ENCODE assay signal across 20 cellular contexts in the genomic region with DNA sequence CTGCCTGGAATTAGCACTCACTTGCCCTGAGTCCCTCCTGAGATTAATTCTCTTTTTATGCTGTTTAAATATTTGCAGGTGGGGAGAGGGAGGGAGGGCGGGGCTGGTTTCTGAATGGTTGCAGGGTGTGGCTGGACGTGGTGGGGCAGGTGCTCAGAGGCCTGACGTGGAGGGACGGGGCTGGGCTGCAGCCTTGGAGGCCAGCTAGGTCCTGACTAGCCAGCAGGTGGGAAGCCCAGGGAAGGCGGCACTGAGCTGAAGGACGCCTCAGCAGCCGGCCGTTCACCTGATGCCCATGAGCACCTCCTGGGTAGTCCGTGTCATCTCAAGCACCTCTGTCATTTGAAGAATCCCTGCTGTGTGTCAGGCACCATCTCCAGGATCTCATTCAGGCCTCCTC. TPM values are rescaled to one million over a fixed set of nuclear protein-coding genes. Genes with fewer than 3 reads are reported as not detected.
DNase-seq lines count a peak whose midpoint lies in the region; ATAC-seq and TF ChIP-seq lines count a peak whose summit lies in the region.
"Had no signal": no experiment of that assay in that cellular context is flagged by ENCODE, and none has a peak within 500 bp of the region (broad histone marks: within the 10 kb centered on the region; RNA-seq: fewer than 3 reads in every experiment).

No MANE protein-coding gene starts in this region.

- H3K4me3 Mint-ChIP-seq in naive thymus-derived CD4-positive, alpha-beta T cell, result no peak overlapping the region
- H3K4me3 Mint-ChIP-seq in endodermal cell, result no peak overlapping the region
- H3K4me3 Mint-ChIP-seq: activated naive CD4-positive, alpha-beta T cell treated with anti-CD3 and anti-CD28 coated beads, Interleukin-2, amount 50 U/mL, for 24 hours; CD8-positive, alpha-beta T cell; immature natural killer cell; neural progenitor cell had no signal

- no peaks in the 10 kb centered on the region for H3K9me3 ChIP-seq in right cardiac atrium (ENCODE audit: control insufficient read depth, low read length)
- H3K9me3 ChIP-seq in naive thymus-derived CD4-positive, alpha-beta T cell (ENCODE audit: control insufficient read depth in 2 of 3, low read length in 3 of 3), result no peaks in the 10 kb centered on the region
- H3K9me3 ChIP-seq in endodermal cell (ENCODE audit: control insufficient read depth, low read length), result no peaks in the 10 kb centered on the region
- no peaks in the 10 kb centered on the region for H3K9me3 ChIP-seq in WERI-Rb-1 (ENCODE audit: severe bottlenecking)
- H3K9me3 ChIP-seq: esophagus muscularis mucosa, MG63 had no signal

- intact Hi-C loops in right cardiac atrium (cut with DNase I), result no loop called here
- intact Hi-C loops in left ventricle myocardium superior (cut with micrococcal nuclease), result no loop called here
- intact Hi-C loops in left colon (cut with DNase I, micrococcal nuclease), result no loop called here
- intact Hi-C loops in naive thymus-derived CD4-positive, alpha-beta T cell (cut with micrococcal nuclease), result no loop called here

- TF ChIP-seq CTCF in endodermal cell (conservative IDR thresholded peaks at IDR 0.05), result no peak
- TF ChIP-seq CTCF in WERI-Rb-1 (IDR thresholded peaks at IDR 0.05; ENCODE audit: low read depth, low read length), result no peak

- CTCF ChIA-PET in naive thymus-derived CD4-positive, alpha-beta T cell (lab: Charles Lee), result interaction anchor here (1.0 to 1.1 kb wide), 2 partner anchors 15 kb away, joined by 3 to 4 read pairs; no protein-coding TSS in a partner anchor

- peaks cover 0 to 6% (median 0%) of the 10 kb centered on the region in 7 donors for H3K4me1 Mint-ChIP-seq in naive thymus-derived CD4-positive, alpha-beta T cell
- peaks cover 10% of the 10 kb centered on the region for H3K4me1 Mint-ChIP-seq in endodermal cell
- H3K4me1 Mint-ChIP-seq: activated naive CD4-positive, alpha-beta T cell treated with anti-CD3 and anti-CD28 coated beads, Interleukin-2, amount 50 U/mL, for 24 hours had no signal

- POLR2A ChIA-PET in naive thymus-derived CD4-positive, alpha-beta T cell (lab: Charles Lee), result no interaction called here

- H3K27me3 ChIP-seq in right cardiac atrium (ENCODE audit: control insufficient read depth, insufficient read depth) (no peaks in the 10 kb centered on the region), endodermal cell (ENCODE audit: control insufficient read depth, insufficient read depth, low read length, poor library complexity, severe bottlenecking) (no peaks in the 10 kb centered on the region), WERI-Rb-1 (ENCODE audit: insufficient read depth, low read depth, severe bottlenecking) (no peaks in the 10 kb centered on the region)
- H3K27me3 ChIP-seq in naive thymus-derived CD4-positive, alpha-beta T cell (ENCODE audit: control insufficient read depth in 2 of 2, insufficient read depth in 2 of 2, low read length in 2 of 2), result no peaks in the 10 kb centered on the region
- H3K27me3 ChIP-seq: esophagus muscularis mucosa, neural progenitor cell had no signal

- ATAC-seq in right cardiac atrium (peak; percentile 8 to 17), left ventricle myocardium superior (no peak), left colon (peak; percentile 94), HG03135 (IDR thresholded peaks at IDR 0.05; ENCODE audit: unreplicated experiment) (no peak)
- no peak for ATAC-seq in naive thymus-derived CD4-positive, alpha-beta T cell
- ATAC-seq: CD8-positive, alpha-beta T cell; HepG2 had no signal

- 65% methylated on average over 9 of the region's 9 CpGs for WGBS in right cardiac atrium
- WGBS in endodermal cell (ENCODE audit: insufficient coverage in 1 of 2, insufficient read length in 1 of 2), 2 experiments, result 83 to 91% methylated on average over 8 to 9 of the region's 9 CpGs

- H3K36me3 Mint-ChIP-seq in naive thymus-derived CD4-positive, alpha-beta T cell, result no peaks in the 10 kb centered on the region
- H3K36me3 Mint-ChIP-seq in endodermal cell (ENCODE audit: low read depth), result no peaks in the 10 kb centered on the region
- H3K36me3 Mint-ChIP-seq: activated naive CD4-positive, alpha-beta T cell treated with anti-CD3 and anti-CD28 coated beads, Interleukin-2, amount 50 U/mL, for 24 hours; CD8-positive, alpha-beta T cell; neural progenitor cell had no signal

- H3K4me3 ChIP-seq in right cardiac atrium (ENCODE audit: low read length), result no peak overlapping the region
- H3K4me3 ChIP-seq in naive thymus-derived CD4-positive, alpha-beta T cell (ENCODE audit: low read length), result no peak overlapping the region
- H3K4me3 ChIP-seq in endodermal cell (ENCODE audit: low read length), result no peak overlapping the region
- H3K4me3 ChIP-seq in WERI-Rb-1 (ENCODE audit: low read depth, low read length), result no peak overlapping the region
- H3K4me3 ChIP-seq: esophagus muscularis mucosa, MG63, neural progenitor cell had no signal

- no peak overlapping the region for H3K9ac ChIP-seq in endodermal cell (ENCODE audit: extremely low read depth, low read length, poor library complexity, severe bottlenecking)
- H3K9ac ChIP-seq: neural progenitor cell had no signal

- H3K36me3 ChIP-seq in naive thymus-derived CD4-positive, alpha-beta T cell (ENCODE audit: control insufficient read depth in 2 of 3, insufficient read depth in 3 of 3, low read length in 3 of 3), result no peaks in the 10 kb centered on the region
- no peaks in the 10 kb centered on the region for H3K36me3 ChIP-seq in endodermal cell (ENCODE audit: control insufficient read depth, insufficient read depth, low read length)
- H3K36me3 ChIP-seq in WERI-Rb-1, result no peaks in the 10 kb centered on the region
- H3K36me3 ChIP-seq: esophagus muscularis mucosa, MG63, neural progenitor cell had no signal

- no peak overlapping the region for H3K27ac Mint-ChIP-seq in naive thymus-derived CD4-positive, alpha-beta T cell
- no peak overlapping the region for H3K27ac Mint-ChIP-seq in endodermal cell
- H3K27ac Mint-ChIP-seq: activated naive CD4-positive, alpha-beta T cell treated with anti-CD3 and anti-CD28 coated beads, Interleukin-2, amount 50 U/mL, for 24 hours; CD8-positive, alpha-beta T cell; neural progenitor cell had no signal

- H3K4me1 ChIP-seq in right cardiac atrium (ENCODE audit: control insufficient read depth, insufficient read depth, low read length) (no peaks in the 10 kb centered on the region), endodermal cell (ENCODE audit: control insufficient read depth, insufficient read depth, low read length) (no peaks in the 10 kb centered on the region)
- H3K4me1 ChIP-seq in naive thymus-derived CD4-positive, alpha-beta T cell (ENCODE audit: control insufficient read depth in 2 of 2, insufficient read depth in 2 of 2, low read length in 2 of 2), result no peaks in the 10 kb centered on the region
- H3K4me1 ChIP-seq: esophagus muscularis mucosa had no signal

- peaks cover 0 to 1% (median 0%) of the 10 kb centered on the region in 5 donors for H3K27me3 Mint-ChIP-seq in naive thymus-derived CD4-positive, alpha-beta T cell
- no peaks in the 10 kb centered on the region for H3K27me3 Mint-ChIP-seq in endodermal cell (ENCODE audit: insufficient read depth)
- H3K27me3 Mint-ChIP-seq: activated naive CD4-positive, alpha-beta T cell treated with anti-CD3 and anti-CD28 coated beads, Interleukin-2, amount 50 U/mL, for 24 hours had no signal

- no peaks in the 10 kb centered on the region for H3K9me3 Mint-ChIP-seq in naive thymus-derived CD4-positive, alpha-beta T cell
- H3K9me3 Mint-ChIP-seq in endodermal cell, result no peaks in the 10 kb centered on the region
- H3K9me3 Mint-ChIP-seq: activated naive CD4-positive, alpha-beta T cell treated with anti-CD3 and anti-CD28 coated beads, Interleukin-2, amount 50 U/mL, for 24 hours; CD8-positive, alpha-beta T cell; immature natural killer cell; neural progenitor cell had no signal

- DNase-seq in right cardiac atrium (no peak), left ventricle myocardium superior (no peak), NCI-H69 (lab: John Stamatoyannopoulos, UW) (peak; percentile 97), left colon (peak; percentile 81 to 85), endodermal cell (no peak), WERI-Rb-1 (no peak)
- DNase-seq in naive thymus-derived CD4-positive, alpha-beta T cell, result no peak
- DNase-seq: activated T-cell treated with anti-CD3 and anti-CD28 coated beads, Interleukin-2, amount 50 U/mL, for 1 hour; CD8-positive, alpha-beta T cell; glutamatergic neuron; immature natural killer cell; mesenchymal stem cell; MG63; retina had no signal

- H3K27ac ChIP-seq in right cardiac atrium (ENCODE audit: low read length) (peak overlapping the region; percentile 9), endodermal cell (ENCODE audit: low read depth, low read length) (no peak overlapping the region), WERI-Rb-1 (no peak overlapping the region)
- H3K27ac ChIP-seq in naive thymus-derived CD4-positive, alpha-beta T cell (ENCODE audit: low read depth, low read length), result no peak overlapping the region
- H3K27ac ChIP-seq: esophagus muscularis mucosa, neural progenitor cell had no signal

RNA-seq across cellular contexts. Expression of gene SGSM1, which starts 21.3 kb away (rescaled TPM):
- total RNA-seq in right cardiac atrium (10 to 100 TPM; 16.0 to 47.5 (median 36.7) TPM), left ventricle myocardium superior (11.6 TPM), left colon (1 to 10 TPM; 2.1 to 4.1 TPM), endodermal cell (1 to 10 TPM; 1.6 to 3.0 TPM)
- polyA plus RNA-seq in right cardiac atrium, result 15.0 TPM
- 1 to 10 TPM in 4 of 5 experiments, under 1 TPM in 1; 0.29 to 3.3 (median 2.9) TPM for total RNA-seq in naive thymus-derived CD4-positive, alpha-beta T cell
- under 1 TPM; 0.43 to 0.52 TPM for polyA plus RNA-seq in naive thymus-derived CD4-positive, alpha-beta T cell
- polyA plus RNA-seq in endodermal cell (2013, experiment 1 of 2), result 1.2 TPM
- polyA plus RNA-seq in endodermal cell (2013, experiment 2 of 2), result 0.95 TPM
- total RNA-seq: HepG2 had no signal

RNA-seq across cellular contexts. Expression of gene PIWIL3, which starts 52.8 kb away (rescaled TPM):
- total RNA-seq in right cardiac atrium (not detected), left ventricle myocardium superior (not detected), left colon (not detected), endodermal cell (not detected)
- polyA plus RNA-seq in right cardiac atrium, result not detected
- not detected for total RNA-seq in naive thymus-derived CD4-positive, alpha-beta T cell
- not detected for polyA plus RNA-seq in naive thymus-derived CD4-positive, alpha-beta T cell
- polyA plus RNA-seq in endodermal cell (2013, experiment 1 of 2), result not detected
- polyA plus RNA-seq in endodermal cell (2013, experiment 2 of 2), result not detected
- total RNA-seq: CD8-positive, alpha-beta T cell; esophagus muscularis mucosa; HepG2; NCI-H460 had no signal
- polyA plus RNA-seq: HepG2, immature natural killer cell had no signal

Comparison
In these comparisons a context has a peak if more than half of its experiments do, and no peak if none do; other contexts are left out.
1. ATAC-seq: peak in right cardiac atrium (2 of 2) and left colon (single experiment); none in left ventricle myocardium superior (single experiment), naive thymus-derived CD4-positive, alpha-beta T cell (single experiment) and HG03135 (single experiment).
2. DNase-seq: peak in NCI-H69 (single experiment) and left colon (2 of 2); none in right cardiac atrium (0 of 3), left ventricle myocardium superior (single experiment), naive thymus-derived CD4-positive, alpha-beta T cell (0 of 9), endodermal cell (single experiment) and WERI-Rb-1 (single experiment).